Comparison of ENCODE assay signal across 24 cellular contexts in genomic region chr7:48822138-48822537, GRCh38.
DNase-seq lines count a peak whose midpoint lies in the region; ATAC-seq, FAIRE-seq and TF ChIP-seq lines count a peak whose summit lies in the region.
"Had no signal": no experiment of that assay in that cellular context is flagged by ENCODE, and none has a peak within 500 bp of the region (broad histone marks: within the 10 kb centered on the region; RNA-seq: fewer than 3 reads in every experiment).

No MANE protein-coding gene starts in this region.

- H3K27me3 Mint-ChIP-seq in activated naive CD8-positive, alpha-beta T cell treated with anti-CD3 and anti-CD28 coated beads for 36 hours, result no peaks in the 10 kb centered on the region
- H3K27me3 Mint-ChIP-seq: CD4-positive, alpha-beta memory T cell had no signal

- no peak overlapping the region for H3K9ac ChIP-seq in kidney (ENCODE audit: low read length in 2 of 2)
- H3K9ac ChIP-seq: GM23248 had no signal

- no peak overlapping the region for H3K27ac ChIP-seq in kidney (ENCODE audit: low read depth in 2 of 2, low read length in 2 of 2)
- H3K27ac ChIP-seq: 22Rv1, A549, GM23248 had no signal

- H3K4me1 ChIP-seq in kidney (ENCODE audit: control insufficient read depth in 1 of 2, insufficient read depth in 1 of 2, low read depth in 1 of 2, low read length in 2 of 2), result no peaks in the 10 kb centered on the region
- H3K4me1 ChIP-seq: A549 had no signal

- H3K36me3 ChIP-seq in kidney (ENCODE audit: control insufficient read depth in 1 of 2, insufficient read depth in 2 of 2, low read length in 2 of 2), result no peaks in the 10 kb centered on the region

- no peaks in the 10 kb centered on the region for H3K36me3 Mint-ChIP-seq in activated naive CD8-positive, alpha-beta T cell treated with anti-CD3 and anti-CD28 coated beads for 36 hours
- H3K36me3 Mint-ChIP-seq: CD4-positive, alpha-beta memory T cell had no signal

- no peak overlapping the region for H3K4me3 Mint-ChIP-seq in activated naive CD8-positive, alpha-beta T cell treated with anti-CD3 and anti-CD28 coated beads for 36 hours
- H3K4me3 Mint-ChIP-seq: CD4-positive, alpha-beta memory T cell had no signal

- H3K9me3 ChIP-seq in kidney (ENCODE audit: control insufficient read depth in 1 of 2, low read length in 2 of 2), result no peaks in the 10 kb centered on the region
- H3K9me3 ChIP-seq: A549 had no signal

- ATAC-seq in HG03378 (IDR thresholded peaks at IDR 0.05; ENCODE audit: unreplicated experiment), result no peak
- ATAC-seq: A549, GM12878 had no signal

- DNase-seq in RCC 7860 (ENCODE audit: low spot score) (no peak), kidney (no peak), Ammon's horn (ENCODE audit: low spot score) (no peak), NCI-H146 treated with DMSO at 0.1 percent for 48 hours (lab: John Stamatoyannopoulos, UW; ENCODE audit: unreplicated experiment) (no peak)
- DNase-seq in activated naive CD8-positive, alpha-beta T cell treated with anti-CD3 and anti-CD28 coated beads for 36 hours, result no peak
- DNase-seq: ACHN; AML-193; C1 segment of cervical spinal cord; Calu3; CD4-positive, alpha-beta memory T cell; COR-L47; DMS53; DMS79 treated with DMSO at 0.1 percent for 48 hours; GM23248; H7; HCEC 1CT had no signal

- H3K27ac Mint-ChIP-seq in activated naive CD8-positive, alpha-beta T cell treated with anti-CD3 and anti-CD28 coated beads for 36 hours, result no peak overlapping the region
- H3K27ac Mint-ChIP-seq: CD4-positive, alpha-beta memory T cell had no signal

- H3K9me3 Mint-ChIP-seq in activated naive CD8-positive, alpha-beta T cell treated with anti-CD3 and anti-CD28 coated beads for 36 hours, result no peaks in the 10 kb centered on the region

- no peaks in the 10 kb centered on the region for H3K4me1 Mint-ChIP-seq in activated naive CD8-positive, alpha-beta T cell treated with anti-CD3 and anti-CD28 coated beads for 36 hours
- H3K4me1 Mint-ChIP-seq: CD4-positive, alpha-beta memory T cell had no signal

- no peak for TF ChIP-seq CTCF in kidney (IDR thresholded peaks at IDR 0.05; ENCODE audit: borderline replicate concordance, extremely low read depth, insufficient read depth)

- FAIRE-seq in A204.1 (lab: Jason Lieb, UNC) (peak; percentile 49), RCC 7860 (lab: Jason Lieb, UNC) (peak; percentile 47), endometrium (lab: Jason Lieb, UNC) (peak; percentile 59), kidney (lab: Jason Lieb, UNC) (peak; percentile 85)
- FAIRE-seq: A549, GM12878, GM19239, H1 had no signal

- H3K4me3 ChIP-seq in kidney (ENCODE audit: low read length in 2 of 2), result no peak overlapping the region
- H3K4me3 ChIP-seq: A549, GM12878, GM23248 had no signal

- intact Hi-C loops in kidney (cut with DNase I), result no loop called here
